4 cellular contexts compared by ENCODE assay signal in genomic region chr11:57169732-57170313, GRCh38. TPM values are rescaled to one million over a fixed set of nuclear protein-coding genes. Genes with fewer than 3 reads are reported as not detected.
"Had no signal": no experiment of that assay in that cellular context is flagged by ENCODE, and none has a peak within 500 bp of the region (broad histone marks: within the 10 kb centered on the region; RNA-seq: fewer than 3 reads in every experiment).

No MANE protein-coding gene starts in this region.

RNA-seq across cellular contexts. Expression of gene LRRC55, which starts 11.9 kb away (rescaled TPM):
- total RNA-seq: LHCN-M2, M059J, MCF 10A, NCI-H460 had no signal
